ENCODE assay signal across 26 cellular contexts in the genomic region with DNA sequence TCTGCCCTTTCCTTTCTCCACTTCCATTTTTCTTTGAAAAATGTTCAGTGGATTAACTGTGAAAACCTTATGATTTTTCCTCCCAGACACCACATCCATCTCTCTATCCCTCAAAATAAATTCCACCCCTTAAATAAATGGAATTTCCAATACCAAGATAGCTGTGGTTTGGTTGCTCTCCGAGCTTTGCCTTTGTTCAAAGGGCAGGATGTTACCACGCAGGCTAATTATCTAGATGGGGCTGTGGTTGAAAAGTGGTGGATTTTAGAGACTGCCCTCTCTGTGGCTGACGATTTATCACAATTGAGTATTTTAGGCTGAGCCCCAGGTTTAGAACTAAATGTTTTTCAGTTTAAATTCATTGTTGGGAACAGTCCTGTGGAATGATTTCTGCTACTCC. TPM values are rescaled to one million over a fixed set of nuclear protein-coding genes. Genes with fewer than 3 reads are reported as not detected.
DNase-seq lines count a peak whose midpoint lies in the region; FAIRE-seq and TF ChIP-seq lines count a peak whose summit lies in the region.
"Had no signal": no experiment of that assay in that cellular context is flagged by ENCODE, and none has a peak within 500 bp of the region (broad histone marks: within the 10 kb centered on the region; RNA-seq: fewer than 3 reads in every experiment).

No MANE protein-coding gene starts in this region.

- H3K4me1 ChIP-seq in smooth muscle cell (ENCODE audit: low read depth) (peaks cover 10% of the 10 kb centered on the region), small intestine (ENCODE audit: control insufficient read depth in 2 of 2, insufficient read depth in 1 of 2, low read depth in 1 of 2, low read length in 1 of 2) (no peaks in the 10 kb centered on the region)
- H3K4me1 ChIP-seq: right lobe of liver, upper lobe of left lung had no signal

- WGBS in smooth muscle cell (ENCODE audit: low lambda C conversion rate), result 13% methylated on average over 3 of the region's 3 CpGs
- 34 to 51% (median 36%) methylated on average over 3 of the region's 3 CpGs for WGBS in small intestine, 3 donors

- H3K9me3 ChIP-seq in smooth muscle cell (replicated peaks; ENCODE audit: low read depth) (no peaks in the 10 kb centered on the region), small intestine (ENCODE audit: control insufficient read depth, low read depth) (no peaks in the 10 kb centered on the region)
- H3K9me3 ChIP-seq: heart left ventricle, right lobe of liver, upper lobe of left lung had no signal

- TF ChIP-seq CTCF in chondrocyte (IDR thresholded peaks at IDR 0.05) (no peak), smooth muscle cell (IDR thresholded peaks at IDR 0.05; ENCODE audit: borderline replicate concordance, insufficient read depth, poor library complexity, severe bottlenecking) (no peak)

- no peaks in the 10 kb centered on the region for H3K27me3 Mint-ChIP-seq in chondrocyte (ENCODE audit: low read depth)

- no peaks in the 10 kb centered on the region for H3K27me3 ChIP-seq in smooth muscle cell (ENCODE audit: low read depth)
- H3K27me3 ChIP-seq in small intestine (ENCODE audit: control insufficient read depth in 2 of 2, insufficient read depth in 2 of 2, low read length in 2 of 2), result no peaks in the 10 kb centered on the region
- H3K27me3 ChIP-seq: heart left ventricle, right lobe of liver, upper lobe of left lung had no signal

- H3K79me2 ChIP-seq in smooth muscle cell (ENCODE audit: low read depth), result no peaks in the 10 kb centered on the region

- DNase-seq in EL, result peak; percentile 37
- peak; percentile 90 for DNase-seq in M059J (ENCODE audit: low read depth)
- DNase-seq in chondrocyte (ENCODE audit: low spot score), result no peak
- no peak for DNase-seq in smooth muscle cell (lab: John Stamatoyannopoulos, UW; ENCODE audit: unreplicated experiment)
- no peak for DNase-seq in NCI-H510A treated with DMSO at 0.1 percent for 48 hours (lab: John Stamatoyannopoulos, UW)
- DNase-seq in small intestine, result no peak
- no peak for DNase-seq in Kasumi-1 (lab: John Stamatoyannopoulos, UW)
- DNase-seq in activated gamma-delta T cell treated with Interleukin-2 at 50 U/mL for 16 hours, result no peak
- DNase-seq: activated B cell treated with CpG ODN at 0.5 μM for 24 hours; activated CD4-positive, alpha-beta T cell treated with anti-CD3 and anti-CD28 coated beads, Interleukin-2, amount 50 U/mL, for 4 hours; activated CD8-positive, alpha-beta memory T cell treated with anti-CD3 and anti-CD28 coated beads, Interleukin-2, amount 50 U/mL, for 4 hours; activated naive CD8-positive, alpha-beta T cell treated with anti-CD3 and anti-CD28 coated beads, Interleukin-2, amount 10 ng/mL, durations not matched to agents 7 days and 5 days; heart left ventricle; NCI-H187; NCI-H69; posterior cingulate gyrus; right lobe of liver; upper lobe of left lung had no signal

- peak overlapping the region; percentile 49 for H3K27ac Mint-ChIP-seq in chondrocyte (ENCODE audit: unreplicated experiment)
- H3K27ac Mint-ChIP-seq: activated B cell treated with CpG ODN at 0.5 μM for 24 hours; activated naive CD8-positive, alpha-beta T cell treated with anti-CD3 and anti-CD28 coated beads, Interleukin-2, amount 10 ng/mL, durations not matched to agents 7 days and 5 days; B cell; brain had no signal

- H2AFZ ChIP-seq in smooth muscle cell (ENCODE audit: low read depth), result no peak overlapping the region

- H3K36me3 Mint-ChIP-seq in chondrocyte (ENCODE audit: low read depth), result peaks cover 31% of the 10 kb centered on the region
- H3K36me3 Mint-ChIP-seq: activated naive CD8-positive, alpha-beta T cell treated with anti-CD3 and anti-CD28 coated beads, Interleukin-2, amount 10 ng/mL, durations not matched to agents 7 days and 5 days; brain had no signal

- H3K27ac ChIP-seq in smooth muscle cell (ENCODE audit: low read depth), result peak overlapping the region; percentile 34
- no peak overlapping the region for H3K27ac ChIP-seq in small intestine (ENCODE audit: low read depth in 1 of 2, low read length in 1 of 2)
- H3K27ac ChIP-seq: heart left ventricle, KMS-11, right lobe of liver, RWPE1, upper lobe of left lung had no signal

- H3K9ac ChIP-seq in smooth muscle cell (ENCODE audit: low read depth), result no peak overlapping the region
- H3K9ac ChIP-seq: KMS-11 had no signal

- no peaks in the 10 kb centered on the region for H4K20me1 ChIP-seq in smooth muscle cell (ENCODE audit: low read depth)

- H3K4me1 Mint-ChIP-seq in chondrocyte (ENCODE audit: low read depth), result peaks cover 89% of the 10 kb centered on the region
- H3K4me1 Mint-ChIP-seq: activated B cell treated with CpG ODN at 0.5 μM for 24 hours, B cell had no signal

- H3K36me3 ChIP-seq in smooth muscle cell (ENCODE audit: low read depth) (no peaks in the 10 kb centered on the region), small intestine (ENCODE audit: control insufficient read depth in 2 of 2, insufficient read depth in 2 of 2, low read length in 2 of 2) (no peaks in the 10 kb centered on the region)
- H3K36me3 ChIP-seq: heart left ventricle, right lobe of liver, upper lobe of left lung had no signal

- H3K9me3 Mint-ChIP-seq in chondrocyte (ENCODE audit: low read depth), result no peaks in the 10 kb centered on the region
- H3K9me3 Mint-ChIP-seq: activated B cell treated with CpG ODN at 0.5 μM for 24 hours; activated naive CD8-positive, alpha-beta T cell treated with anti-CD3 and anti-CD28 coated beads, Interleukin-2, amount 10 ng/mL, durations not matched to agents 7 days and 5 days; brain; neural crest cell had no signal

- FAIRE-seq in small intestine (lab: Jason Lieb, UNC), result no peak
- FAIRE-seq: GM12892, HTR-8/SVneo had no signal

- no peaks in the 10 kb centered on the region for H3F3A ChIP-seq in smooth muscle cell (ENCODE audit: low read depth)

- H3K4me2 ChIP-seq in smooth muscle cell, result peak overlapping the region; percentile 25
- H3K4me2 ChIP-seq: KMS-11 had no signal

- H3K4me3 ChIP-seq in smooth muscle cell (no peak overlapping the region), small intestine (ENCODE audit: low read depth in 1 of 2, low read length in 2 of 2) (no peak overlapping the region)
- H3K4me3 ChIP-seq: heart left ventricle, lung, right lobe of liver, upper lobe of left lung had no signal

- H3K4me3 Mint-ChIP-seq in chondrocyte (ENCODE audit: unreplicated experiment), result no peak overlapping the region
- H3K4me3 Mint-ChIP-seq: activated B cell treated with CpG ODN at 0.5 μM for 24 hours; activated naive CD8-positive, alpha-beta T cell treated with anti-CD3 and anti-CD28 coated beads, Interleukin-2, amount 10 ng/mL, durations not matched to agents 7 days and 5 days; B cell; brain; neural crest cell had no signal

RNA-seq across cellular contexts. Expression of a gene that starts 36.9 kb away (rescaled TPM):
- total RNA-seq in M059J (2014; rRNA removed; shearing (Covaris generic)), result 38.7 and 49.9 TPM in 2 replicates
- 19.5 to 57.6 TPM (median 22.3 TPM) in 3 replicates for total RNA-seq in chondrocyte
- total RNA-seq in smooth muscle cell, result 11.6 and 19.2 TPM in 2 replicates
- 19.7 and 24.1 TPM in 2 replicates for polyA plus RNA-seq in smooth muscle cell
- polyA plus RNA-seq in small intestine, result 10 to 100 TPM in 1 of 3 donors, 1 to 10 TPM in 2; 1.6 to 24.0 (median 6.2) TPM

Comparison
In these comparisons a context has a peak if more than half of its experiments do, and no peak if none do; other contexts are left out.
1. DNase-seq: peak in EL (single experiment) and M059J (single experiment); none in chondrocyte (single experiment), smooth muscle cell (single experiment), NCI-H510A treated with DMSO at 0.1 percent for 48 hours (single experiment), small intestine (single experiment), Kasumi-1 (0 of 2) and activated gamma-delta T cell treated with Interleukin-2 at 50 U/mL for 16 hours (single experiment).